Comparison of ENCODE assay signal across 1 cellular context in the genomic region with DNA sequence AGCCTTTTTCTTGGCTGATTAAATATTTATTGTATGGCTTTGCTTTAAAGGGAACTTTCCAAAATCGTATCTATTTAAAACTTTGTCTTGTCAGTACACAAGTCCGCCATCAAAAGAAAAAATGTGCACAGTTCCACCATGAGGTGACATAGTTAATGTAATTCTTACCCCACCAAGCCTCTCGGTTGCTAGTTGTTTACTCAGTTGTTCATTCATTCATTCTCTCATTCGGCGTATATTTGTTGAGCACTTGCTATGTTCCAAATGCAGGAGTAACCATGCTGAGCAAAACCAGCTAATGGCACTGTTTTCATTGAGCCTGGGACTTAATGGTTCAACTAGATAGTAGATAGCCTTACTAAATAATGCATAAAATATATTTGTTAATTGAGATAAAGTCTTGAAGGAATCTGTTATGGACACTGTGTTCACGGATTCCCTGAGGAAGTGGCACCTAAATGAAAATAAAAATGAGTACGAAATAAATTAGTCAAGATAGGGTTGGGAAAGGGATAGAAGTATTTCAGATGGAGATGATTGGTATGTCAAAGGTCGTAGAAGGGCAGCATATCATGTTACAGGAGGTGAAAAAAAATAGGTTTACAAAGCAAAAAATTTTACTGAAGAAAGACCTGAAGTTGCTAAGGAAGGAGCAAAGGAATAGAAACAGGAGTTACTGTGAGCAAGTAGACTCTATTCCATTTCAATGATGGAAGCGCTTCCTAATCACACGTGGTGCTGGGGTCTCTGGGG.
TF ChIP-seq lines count a peak whose summit lies in the region.

No MANE protein-coding gene starts in this region.

TF ChIP-seq in H1, 55 proteins besides CTCF, POLR2A, EP300 and RAD21:
- no peak for TF ChIP-seq JUN (IDR thresholded peaks at IDR 0.05; ENCODE audit: low read depth, low read length)
- no peak for TF ChIP-seq BRCA1 (IDR thresholded peaks at IDR 0.05; ENCODE audit: low read depth, low read length)
- no peak for TF ChIP-seq HDAC2 (IDR thresholded peaks at IDR 0.05; ENCODE audit: borderline replicate concordance in 1 of 2, low read depth in 2 of 2, low read length in 2 of 2)
- no peak for TF ChIP-seq KDM5A (IDR thresholded peaks at IDR 0.05; ENCODE audit: low read length)
- TF ChIP-seq ZNF274 (IDR thresholded peaks at IDR 0.05; ENCODE audit: borderline replicate concordance, extremely low read depth, low read length), result no peak
- no peak for TF ChIP-seq SP1 (IDR thresholded peaks at IDR 0.05; ENCODE audit: low read depth, low read length)
- TF ChIP-seq TEAD4 (IDR thresholded peaks at IDR 0.05; ENCODE audit: low read depth, low read length), result no peak
- TF ChIP-seq, protein P1, sequence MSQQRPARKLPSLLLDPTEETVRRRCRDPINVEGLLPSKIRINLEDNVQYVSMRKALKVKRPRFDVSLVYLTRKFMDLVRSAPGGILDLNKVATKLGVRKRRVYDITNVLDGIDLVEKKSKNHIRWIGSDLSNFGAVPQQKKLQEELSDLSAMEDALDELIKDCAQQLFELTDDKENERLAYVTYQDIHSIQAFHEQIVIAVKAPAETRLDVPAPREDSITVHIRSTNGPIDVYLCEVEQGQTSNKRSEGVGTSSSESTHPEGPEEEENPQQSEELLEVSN (IDR thresholded peaks at IDR 0.05), result no peak
- TF ChIP-seq RXRA (IDR thresholded peaks at IDR 0.05; ENCODE audit: insufficient read depth, low read depth, low read length), result no peak
- no peak for TF ChIP-seq RNF2 (IDR thresholded peaks at IDR 0.05; ENCODE audit: borderline replicate concordance, low read depth, low read length, missing control alignments, poor library complexity, severe bottlenecking)
- TF ChIP-seq TBP (IDR thresholded peaks at IDR 0.05; ENCODE audit: low read depth, low read length), result no peak
- TF ChIP-seq BACH1 (IDR thresholded peaks at IDR 0.05; ENCODE audit: low read length), result no peak
TF ChIP-seq in H1: peak in this region for 0.
